In genomic region chrY:13882817-13883216, GRCh38 we compare ENCODE assay signal across 9 cellular contexts.
"Had no signal": no experiment of that assay in that cellular context is flagged by ENCODE, and none has a peak within 500 bp of the region (broad histone marks: within the 10 kb centered on the region; RNA-seq: fewer than 3 reads in every experiment).

No MANE protein-coding gene starts in this region.

- FAIRE-seq: H54, HTR-8/SVneo, K562 had no signal

- H3K4me3 ChIP-seq: GM23248, K562 had no signal

- ATAC-seq: K562 had no signal

- DNase-seq: GM23248, GOT3, H9, HCEC 1CT, IMR-90, KG1 had no signal
